23 cellular contexts compared by ENCODE assay signal in the genomic region with DNA sequence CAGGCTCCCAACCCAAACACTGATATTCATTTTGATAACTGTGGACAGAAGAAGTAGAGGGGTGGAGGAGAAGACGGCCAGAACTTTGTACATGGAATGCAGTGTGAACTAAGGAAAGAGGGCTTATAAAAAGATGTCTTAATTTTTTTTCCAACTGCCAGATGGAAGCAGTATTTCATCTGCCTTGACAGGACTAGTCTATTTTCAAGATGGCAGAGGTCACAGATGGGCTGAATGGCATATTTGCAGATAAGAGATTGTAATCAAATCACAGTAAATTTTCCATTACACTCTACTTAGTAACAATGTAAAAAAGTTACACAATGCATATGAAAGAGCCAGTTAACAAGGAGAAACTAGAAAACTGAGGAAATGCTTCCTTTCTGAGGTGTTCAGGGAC.
"Had no signal": no experiment of that assay in that cellular context is flagged by ENCODE, and none has a peak within 500 bp of the region (broad histone marks: within the 10 kb centered on the region; RNA-seq: fewer than 3 reads in every experiment).

No MANE protein-coding gene starts in this region.

- DNase-seq: natural killer cell; occipital lobe; ovary; posterior cingulate gyrus; psoas muscle; right cardiac atrium; right lobe of liver; spleen; stimulated activated CD4-positive, alpha-beta T cell treated with anti-CD3 and anti-CD28 coated beads, Interleukin-12 subunit alpha, Interleukin-12 subunit beta, amount 100 ng/mL, for 4 hours; stimulated activated CD4-positive, alpha-beta T cell treated with anti-CD3 and anti-CD28 coated beads, Interleukin-1b, Interleukin-23, amount 100 ng/mL, for 48 hours; stimulated activated CD4-positive, alpha-beta T cell treated with anti-CD3 and anti-CD28 coated beads, Interleukin-4, amount 100 ng/mL, for 1 hour; stimulated activated CD4-positive, alpha-beta T cell treated with anti-CD3 and anti-CD28 coated beads, Interleukin-4, amount 100 ng/mL, for 4 hours; stimulated activated CD8-positive, alpha-beta memory T cell treated with anti-CD3 and anti-CD28 coated beads, Interleukin-4, amount 100 ng/mL, for 48 hours; stimulated activated naive CD4-positive, alpha-beta T cell; stimulated activated naive CD8-positive, alpha-beta T cell treated with anti-CD3 and anti-CD28 coated beads, Interleukin-15, amount 100 ng/mL, for 72 hours; stimulated activated naive CD8-positive, alpha-beta T cell treated with anti-CD3 and anti-CD28 coated beads, Interleukin-15, Interleukin-2, amounts not matched to agents 100 U/mL and 50 U/mL, for 24 hours; substantia nigra; testis; tibial artery; transverse colon; upper lobe of right lung; uterus had no signal

- ATAC-seq: natural killer cell; psoas muscle; right cardiac atrium; right lobe of liver; stimulated activated memory B cell treated with anti-CD40 and anti-IgM and Interleukin-4, amounts not matched to agents 10 μg/mL and 1 μg/mL and 100 μg/mL, for 72 hours; stimulated activated naive CD8-positive, alpha-beta T cell treated with anti-CD3 and anti-CD28 coated beads, Interleukin-15, amount 100 ng/mL, for 72 hours; stimulated activated naive CD8-positive, alpha-beta T cell treated with anti-CD3 and anti-CD28 coated beads, Interleukin-15, Interleukin-2, amounts not matched to agents 100 U/mL and 50 U/mL, for 24 hours; upper lobe of right lung had no signal
